ENCODE assay signal across 14 cellular contexts in genomic region chr14:75960219-75960618, GRCh38.
DNase-seq lines count a peak whose midpoint lies in the region; ATAC-seq lines count a peak whose summit lies in the region.
"Had no signal": no experiment of that assay in that cellular context is flagged by ENCODE, and none has a peak within 500 bp of the region (broad histone marks: within the 10 kb centered on the region; RNA-seq: fewer than 3 reads in every experiment).

No MANE protein-coding gene starts in this region.

- peak; percentile 77 for ATAC-seq in GM18498 (IDR thresholded peaks at IDR 0.05; ENCODE audit: unreplicated experiment)
- ATAC-seq in GM21360 (IDR thresholded peaks at IDR 0.05; ENCODE audit: unreplicated experiment), result peak; percentile 72
- ATAC-seq in HG03103 (IDR thresholded peaks at IDR 0.05; ENCODE audit: low read depth, unreplicated experiment), result peak; percentile 75
- ATAC-seq: effector memory CD8-positive, alpha-beta T cell; heart left ventricle had no signal

- DNase-seq in islet precursor cell, result peak; percentile 47
- no peak for DNase-seq in NOMO-1 treated with DMSO at 0.1 percent for 48 hours (lab: John Stamatoyannopoulos, UW; ENCODE audit: unreplicated experiment)
- DNase-seq in effector CD8-positive, alpha-beta T cell (lab: John Stamatoyannopoulos, UW), result no peak
- DNase-seq in globus pallidus (ENCODE audit: low spot score), result no peak
- DNase-seq in NCI-H345 treated with DMSO at 0.1 percent for 48 hours (lab: John Stamatoyannopoulos, UW; ENCODE audit: unreplicated experiment), result no peak
- DNase-seq: aorta; effector memory CD8-positive, alpha-beta T cell; heart left ventricle; mammary epithelial cell; NCI-H1930; T-helper 2 cell had no signal
